ENCODE assay signal across 12 cellular contexts in the genomic region with DNA sequence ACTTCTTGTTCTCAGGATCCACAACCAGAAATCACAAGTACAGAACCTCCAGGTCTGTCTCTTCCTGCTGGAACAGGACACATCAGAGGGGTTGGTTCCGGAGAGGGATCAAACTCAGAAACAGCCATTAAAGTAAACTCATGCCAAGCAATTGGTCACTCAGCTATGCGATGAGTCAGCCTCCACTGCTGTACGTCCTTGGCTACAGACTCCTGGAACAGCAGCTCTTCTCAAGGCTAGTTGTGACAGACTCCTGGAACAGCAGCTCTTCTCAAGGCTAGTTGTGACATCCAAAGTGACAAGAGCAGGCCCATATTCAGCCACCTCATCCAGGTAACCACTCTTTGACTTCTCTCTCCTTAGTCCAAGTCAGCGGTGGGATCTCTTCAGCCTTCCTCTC. TPM values are rescaled to one million over a fixed set of nuclear protein-coding genes. Genes with fewer than 3 reads are reported as not detected.
A peak's percentile ranks its signal among the peaks of the same experiment; 100 is the strongest.
DNase-seq lines count a peak whose midpoint lies in the region; ATAC-seq and TF ChIP-seq lines count a peak whose summit lies in the region.
"Had no signal": no experiment of that assay in that cellular context is flagged by ENCODE, and none has a peak within 500 bp of the region (broad histone marks: within the 10 kb centered on the region; RNA-seq: fewer than 3 reads in every experiment).

A gene with protein sequence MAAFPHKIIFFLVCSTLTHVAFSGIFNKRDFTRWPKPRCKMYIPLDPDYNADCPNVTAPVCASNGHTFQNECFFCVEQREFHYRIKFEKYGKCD (plus strand): TSS at position 239 of the 400 bp plus-strand sequence. CDS start 1,279 bp downstream, outside the sequence.

- H3K18ac ChIP-seq in H9 (ENCODE audit: insufficient read length, low read depth, low read length) = no peak within 1 kb of the TSS

- H3K27me3 ChIP-seq in H9 (ENCODE audit: insufficient read depth, low read length) (no peaks in the 10 kb centered on the region), RWPE2 (ENCODE audit: insufficient read depth, poor library complexity, severe bottlenecking) (no peaks in the 10 kb centered on the region), smooth muscle cell (ENCODE audit: low read depth) (no peaks in the 10 kb centered on the region)
- H3K27me3 ChIP-seq: gastroesophageal sphincter had no signal

- no peak within 1 kb of the TSS for H2BK20ac ChIP-seq in H9 (ENCODE audit: low read depth, low read length, poor library complexity, severe bottlenecking)

- no CpG with 5 or more reads among the region's 4 CpGs for WGBS in H9 (ENCODE audit: extremely low coverage, insufficient read length, low lambda C conversion rate)
- 41% methylated on average over 4 of the region's 4 CpGs for WGBS in smooth muscle cell (ENCODE audit: low lambda C conversion rate)

- H3K36me3 Mint-ChIP-seq in H9 (ENCODE audit: insufficient read depth in 1 of 3, low read depth in 3 of 3) = no peaks in the 10 kb centered on the region
- H3K36me3 Mint-ChIP-seq: activated naive CD8-positive, alpha-beta T cell treated with anti-CD3 and anti-CD28 coated beads, Interleukin-2, amount 10 ng/mL, durations not matched to agents 7 days and 5 days had no signal

- no peak within 1 kb of the TSS for H4K8ac ChIP-seq in H9 (replicated peaks; ENCODE audit: insufficient read length, low read depth, low read length)

- no peak within 1 kb of the TSS for H3K14ac ChIP-seq in H9 (ENCODE audit: insufficient read depth, low read length)

- no peaks in the 10 kb centered on the region for H3K23me2 ChIP-seq in H9 (ENCODE audit: insufficient read length, low read depth, low read length, poor library complexity, severe bottlenecking)

- no peaks in the 10 kb centered on the region for H3K4me1 Mint-ChIP-seq in H9
- H3K4me1 Mint-ChIP-seq: activated naive CD8-positive, alpha-beta T cell treated with anti-CD3 and anti-CD28 coated beads, Interleukin-2, amount 10 ng/mL, durations not matched to agents 7 days and 5 days had no signal

- TF ChIP-seq CTCF in H9 (conservative IDR thresholded peaks at IDR 0.05) (no peak), RWPE2 (IDR thresholded peaks at IDR 0.05; ENCODE audit: poor library complexity, severe bottlenecking) (no peak), smooth muscle cell (IDR thresholded peaks at IDR 0.05; ENCODE audit: borderline replicate concordance, insufficient read depth, poor library complexity, severe bottlenecking) (no peak), GM20000 (IDR thresholded peaks at IDR 0.05; ENCODE audit: extremely low read depth, missing control alignments) (no peak)

- peaks cover 0 to 4% of the 10 kb centered on the region in 2 experiments; a peak in 3 of 5 replicates for H3K9me3 Mint-ChIP-seq in H9
- H3K9me3 Mint-ChIP-seq: activated naive CD8-positive, alpha-beta T cell treated with anti-CD3 and anti-CD28 coated beads, Interleukin-2, amount 10 ng/mL, durations not matched to agents 7 days and 5 days had no signal

- no peak within 1 kb of the TSS for H2AK5ac ChIP-seq in H9 (ENCODE audit: insufficient read length, low read length)

- H2BK12ac ChIP-seq in H9 (ENCODE audit: insufficient read length, low read depth, low read length) = no peak within 1 kb of the TSS

- no peak within 1 kb of the TSS for H3K9ac ChIP-seq in H9 (ENCODE audit: extremely low read depth, insufficient read length, low read length)
- no peak within 1 kb of the TSS for H3K9ac ChIP-seq in smooth muscle cell (ENCODE audit: low read depth)

- H4K20me1 ChIP-seq in H9 (ENCODE audit: control insufficient read depth, insufficient read depth, insufficient read length) (no peaks in the 10 kb centered on the region), smooth muscle cell (ENCODE audit: low read depth) (no peaks in the 10 kb centered on the region)

- H2BK5ac ChIP-seq in H9 (ENCODE audit: insufficient read length, low read length) = no peak within 1 kb of the TSS

- no peak within 1 kb of the TSS for H4K91ac ChIP-seq in H9 (ENCODE audit: insufficient read length, low read depth, low read length)

- H3K23ac ChIP-seq in H9 (ENCODE audit: insufficient read length, low read depth, low read length) = no peak within 1 kb of the TSS

- peak within 1 kb of the TSS; percentile 86; the same call in 1 of the 2 replicates for H2BK15ac ChIP-seq in H9 (ENCODE audit: low read depth, low read length)

- H3K27ac ChIP-seq in H9 (ENCODE audit: insufficient read length, low read depth, low read length) (no peak within 1 kb of the TSS), RWPE2 (ENCODE audit: poor library complexity, severe bottlenecking) (no peak within 1 kb of the TSS), smooth muscle cell (ENCODE audit: low read depth) (peak within 1 kb of the TSS; percentile 33)
- H3K27ac ChIP-seq: gastroesophageal sphincter had no signal

- H3K36me3 ChIP-seq in RWPE2 (ENCODE audit: low read depth) = no peaks in the 10 kb centered on the region
- no peaks in the 10 kb centered on the region for H3K36me3 ChIP-seq in smooth muscle cell (ENCODE audit: low read depth)
- H3K36me3 ChIP-seq: gastroesophageal sphincter had no signal

- H3K79me2 ChIP-seq in H9 (ENCODE audit: insufficient read depth, low read length) (no peaks in the 10 kb centered on the region), smooth muscle cell (ENCODE audit: low read depth) (no peaks in the 10 kb centered on the region)

- no peak within 1 kb of the TSS for H3K4me3 ChIP-seq in RWPE2 (ENCODE audit: severe bottlenecking)
- H3K4me3 ChIP-seq in smooth muscle cell = no peak within 1 kb of the TSS
- H3K4me3 ChIP-seq: gastroesophageal sphincter, mucosa of descending colon had no signal

- no peak within 1 kb of the TSS for H4K5ac ChIP-seq in H9 (ENCODE audit: insufficient read length, low read depth, low read length)

- H3K56ac ChIP-seq in H9 (ENCODE audit: insufficient read length, low read depth, low read length) = no peak within 1 kb of the TSS

- no peak within 1 kb of the TSS for H3K27ac Mint-ChIP-seq in H9
- H3K27ac Mint-ChIP-seq: activated naive CD8-positive, alpha-beta T cell treated with anti-CD3 and anti-CD28 coated beads, Interleukin-2, amount 10 ng/mL, durations not matched to agents 7 days and 5 days had no signal

- H3T11ph ChIP-seq in H9 (ENCODE audit: low read length) = no peak within 1 kb of the TSS

- no peaks in the 10 kb centered on the region for H3K4me1 ChIP-seq in H9 (ENCODE audit: insufficient read depth, low read length)
- H3K4me1 ChIP-seq in RWPE2 (ENCODE audit: insufficient read depth, poor library complexity, severe bottlenecking) = no peaks in the 10 kb centered on the region
- H3K4me1 ChIP-seq in smooth muscle cell (ENCODE audit: low read depth) = no peaks in the 10 kb centered on the region
- H3K4me1 ChIP-seq: gastroesophageal sphincter had no signal

- H3K4me2 ChIP-seq in H9 (ENCODE audit: insufficient read depth, insufficient read length, low read length) = no peak within 1 kb of the TSS
- peak within 1 kb of the TSS; percentile 37 for H3K4me2 ChIP-seq in smooth muscle cell

- H3K27me3 Mint-ChIP-seq in H9 (ENCODE audit: low read depth) = no peaks in the 10 kb centered on the region
- H3K27me3 Mint-ChIP-seq: activated naive CD8-positive, alpha-beta T cell treated with anti-CD3 and anti-CD28 coated beads, Interleukin-2, amount 10 ng/mL, durations not matched to agents 7 days and 5 days had no signal

- H3F3A ChIP-seq in smooth muscle cell (ENCODE audit: low read depth) = no peaks in the 10 kb centered on the region

- no peak within 1 kb of the TSS for H2BK120ac ChIP-seq in H9 (ENCODE audit: low read depth, low read length, poor library complexity, severe bottlenecking)

- ATAC-seq in RWPE2 (ENCODE audit: low read depth) = peak; percentile 98
- no peak for ATAC-seq in HG02973 (IDR thresholded peaks at IDR 0.05; ENCODE audit: unreplicated experiment)
- ATAC-seq: gastroesophageal sphincter; mucosa of descending colon; stimulated activated naive CD8-positive, alpha-beta T cell treated with anti-CD3 and anti-CD28 coated beads, Interleukin-15, Interleukin-2, amounts not matched to agents 100 U/mL and 50 U/mL, for 24 hours had no signal

- H3K79me1 ChIP-seq in H9 (ENCODE audit: insufficient read depth, low read depth, low read length, poor library complexity, severe bottlenecking) = no peaks in the 10 kb centered on the region

- H2AFZ ChIP-seq in H9 (ENCODE audit: low read length) = no peak within 1 kb of the TSS
- peak within 1 kb of the TSS; percentile 77 for H2AFZ ChIP-seq in smooth muscle cell (ENCODE audit: low read depth)

- no peak within 1 kb of the TSS for H3K4me3 Mint-ChIP-seq in H9
- H3K4me3 Mint-ChIP-seq: activated naive CD8-positive, alpha-beta T cell treated with anti-CD3 and anti-CD28 coated beads, Interleukin-2, amount 10 ng/mL, durations not matched to agents 7 days and 5 days had no signal

- no peak within 1 kb of the TSS for H3K4ac ChIP-seq in H9 (ENCODE audit: low read depth, low read length)

- no peaks in the 10 kb centered on the region for H3K9me3 ChIP-seq in H9 (ENCODE audit: control insufficient read depth, low read depth, low read length)
- no peaks in the 10 kb centered on the region for H3K9me3 ChIP-seq in RWPE2 (ENCODE audit: severe bottlenecking)
- H3K9me3 ChIP-seq in smooth muscle cell (replicated peaks; ENCODE audit: low read depth) = no peaks in the 10 kb centered on the region
- H3K9me3 ChIP-seq: gastroesophageal sphincter had no signal

- DNase-seq in H9 (no peak), RWPE2 (ENCODE audit: low spot score) (no peak), fibroblast of peridontal ligament (ENCODE audit: extremely low read depth) (peak; percentile 50), smooth muscle cell (lab: John Stamatoyannopoulos, UW; ENCODE audit: unreplicated experiment) (no peak), AML-193 (lab: John Stamatoyannopoulos, UW) (no peak), GM20000 (ENCODE audit: low spot score) (no peak)
- DNase-seq: activated CD4-positive, alpha-beta T cell treated with anti-CD3 and anti-CD28 coated beads, Interleukin-2, amount 50 U/mL, for 4 hours; activated naive CD8-positive, alpha-beta T cell treated with anti-CD3 and anti-CD28 coated beads, Interleukin-2, amount 10 ng/mL, durations not matched to agents 7 days and 5 days; mucosa of descending colon; stimulated activated naive CD8-positive, alpha-beta T cell treated with anti-CD3 and anti-CD28 coated beads, Interleukin-15, Interleukin-2, amounts not matched to agents 100 U/mL and 50 U/mL, for 24 hours had no signal

RNA-seq across cellular contexts. Expression of the gene that starts here (rescaled TPM):
- not detected in 2 replicates for total RNA-seq in H9 (2021)
- total RNA-seq in smooth muscle cell = not detected in 2 replicates
- polyA plus RNA-seq in smooth muscle cell = not detected in 2 replicates
- total RNA-seq: activated naive CD8-positive, alpha-beta T cell treated with anti-CD3 and anti-CD28 coated beads, Interleukin-2, amount 10 ng/mL, durations not matched to agents 7 days and 5 days; gastroesophageal sphincter; mucosa of descending colon had no signal
